Comparison of ENCODE assay signal across 12 cellular contexts in genomic region chr6:156839591-156840001, GRCh38.
DNase-seq lines count a peak whose midpoint lies in the region; ATAC-seq lines count a peak whose summit lies in the region.
"Had no signal": no experiment of that assay in that cellular context is flagged by ENCODE, and none has a peak within 500 bp of the region (broad histone marks: within the 10 kb centered on the region; RNA-seq: fewer than 3 reads in every experiment).

No MANE protein-coding gene starts in this region.

- DNase-seq in Daoy (ENCODE audit: low read depth) (peak; percentile 22), amniotic epithelial cell (ENCODE audit: low read depth) (peak; percentile 84), Right ventricle myocardium superior (peak; percentile 42), trophoblast cell (no peak), COLO829 (ENCODE audit: low spot score) (no peak)
- DNase-seq in stimulated activated CD8-positive, alpha-beta memory T cell treated with anti-CD3 and anti-CD28 coated beads, Interleukin-4, amount 100 ng/mL, for 48 hours, result no peak
- DNase-seq: Caco-2, NCI-H2107, upper lobe of right lung had no signal

- no peak overlapping the region for H4K91ac ChIP-seq in trophoblast cell (ENCODE audit: low read depth, low read length)

- H3K9ac ChIP-seq in trophoblast cell (ENCODE audit: low read length), result no peak overlapping the region

- H4K12ac ChIP-seq in trophoblast cell (ENCODE audit: low read depth, low read length), result no peak overlapping the region

- H3K23ac ChIP-seq in trophoblast cell (ENCODE audit: low read length), result peak overlapping the region; percentile 24

- no peak overlapping the region for H2AFZ ChIP-seq in trophoblast cell (ENCODE audit: insufficient read depth, low read length, poor library complexity)

- peaks cover 0 to 8% of the 10 kb centered on the region in 2 experiments for H3K4me1 ChIP-seq in trophoblast cell (ENCODE audit: control insufficient read depth in 1 of 2, insufficient read depth in 2 of 2, low read length in 2 of 2)
- H3K4me1 ChIP-seq: Caco-2 had no signal

- no peaks in the 10 kb centered on the region for H3K9me3 ChIP-seq in trophoblast cell (ENCODE audit: insufficient read depth, low read depth, low read length)
- H3K9me3 ChIP-seq: Caco-2, upper lobe of right lung had no signal

- H3K14ac ChIP-seq in trophoblast cell (ENCODE audit: low read length), result no peak overlapping the region

- H3K27me3 ChIP-seq in trophoblast cell (ENCODE audit: insufficient read depth, low read length), result no peaks in the 10 kb centered on the region
- H3K27me3 ChIP-seq: upper lobe of right lung had no signal

- no peak overlapping the region for H3K4me2 ChIP-seq in trophoblast cell (ENCODE audit: low read length)

- H3K36me3 ChIP-seq in trophoblast cell (ENCODE audit: control insufficient read depth in 1 of 2, insufficient read depth in 2 of 2, low read length in 2 of 2), result peaks cover 5 to 8% of the 10 kb centered on the region in 2 experiments

- intact Hi-C loops in Right ventricle myocardium superior (cut with DNase I), result no loop called here

- H3K4ac ChIP-seq in trophoblast cell (ENCODE audit: low read depth, low read length), result no peak overlapping the region

- no peak overlapping the region for H2BK120ac ChIP-seq in trophoblast cell (ENCODE audit: insufficient read depth, low read length, poor library complexity)

- H2BK12ac ChIP-seq in trophoblast cell (ENCODE audit: low read length), result no peak overlapping the region

- WGBS in trophoblast cell (ENCODE audit: extremely low coverage, insufficient coverage, insufficient read length), result no CpG with 5 or more reads among the region's 9 CpGs

- H2BK5ac ChIP-seq in trophoblast cell (ENCODE audit: low read depth, low read length, poor library complexity), result no peak overlapping the region

- H3K18ac ChIP-seq in trophoblast cell (ENCODE audit: low read length), result no peak overlapping the region

- peaks cover 2% of the 10 kb centered on the region for H3K79me1 ChIP-seq in trophoblast cell (ENCODE audit: low read length)

- H3K4me3 ChIP-seq in trophoblast cell (ENCODE audit: low read depth, low read length), result peak overlapping the region; percentile 25
- H3K4me3 ChIP-seq: upper lobe of right lung had no signal

- no peak overlapping the region for H3K27ac ChIP-seq in trophoblast cell (ENCODE audit: low read depth, low read length)
- H3K27ac ChIP-seq: upper lobe of right lung had no signal

- no peak overlapping the region for H4K8ac ChIP-seq in trophoblast cell (ENCODE audit: low read depth, low read length)

- ATAC-seq in Right ventricle myocardium superior (ENCODE audit: poor library complexity), result peak; percentile 88
- no peak for ATAC-seq in GM21447 (IDR thresholded peaks at IDR 0.05; ENCODE audit: unreplicated experiment)
- ATAC-seq in GM21737 (IDR thresholded peaks at IDR 0.05; ENCODE audit: unreplicated experiment), result no peak
- ATAC-seq: activated CD4-positive, CD25-positive, alpha-beta regulatory T cell treated with anti-CD3 and anti-CD28 coated beads, Interleukin-2, amount 50 U/mL, for 24 hours; upper lobe of right lung had no signal

- no peaks in the 10 kb centered on the region for H3K79me2 ChIP-seq in trophoblast cell (ENCODE audit: control insufficient read depth, insufficient read depth, low read length, poor library complexity)

- H2AK5ac ChIP-seq in trophoblast cell (ENCODE audit: low read length), result no peak overlapping the region

Comparison
In these comparisons a context has a peak if more than half of its experiments do, and no peak if none do; other contexts are left out.
1. DNase-seq: peak in Daoy (single experiment), amniotic epithelial cell (single experiment) and Right ventricle myocardium superior (single experiment); none in trophoblast cell (0 of 2), stimulated activated CD8-positive, alpha-beta memory T cell treated with anti-CD3 and anti-CD28 coated beads, Interleukin-4, amount 100 ng/mL, for 48 hours (single experiment) and COLO829 (single experiment).